ENCODE assay signal across 9 cellular contexts in the genomic region with DNA sequence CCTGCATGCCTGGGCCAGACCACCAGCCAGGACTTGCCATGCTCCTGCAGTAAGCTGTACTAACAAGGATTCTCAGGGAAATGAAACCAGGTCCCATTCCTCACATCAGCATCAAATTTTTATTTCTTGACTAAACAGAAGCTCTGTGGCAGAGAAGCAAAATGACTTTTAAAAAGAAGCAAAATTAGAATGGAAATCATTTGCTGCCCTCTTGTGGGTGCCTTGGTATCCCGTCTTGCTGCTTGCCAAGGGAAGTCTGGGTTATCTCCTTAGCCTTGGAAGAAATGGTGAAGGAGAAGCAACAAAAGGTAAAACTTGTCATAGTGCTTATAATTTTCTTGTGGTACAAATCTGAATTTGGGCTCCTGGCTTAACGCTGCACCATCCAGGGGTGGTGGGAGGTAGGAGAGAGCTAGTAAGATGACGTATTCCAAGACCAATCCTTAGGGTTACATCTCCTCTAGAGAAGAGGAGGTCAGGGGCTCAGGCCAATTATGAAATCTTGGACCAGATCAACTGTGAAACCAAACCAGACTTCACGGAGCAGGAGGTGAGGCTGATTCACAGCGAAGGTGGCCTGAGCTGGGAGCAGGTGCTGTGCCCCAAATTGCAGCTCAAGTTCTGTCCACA.
DNase-seq lines count a peak whose midpoint lies in the region; ATAC-seq, FAIRE-seq and TF ChIP-seq lines count a peak whose summit lies in the region.
"Had no signal": no experiment of that assay in that cellular context is flagged by ENCODE, and none has a peak within 500 bp of the region (broad histone marks: within the 10 kb centered on the region; RNA-seq: fewer than 3 reads in every experiment).

No MANE protein-coding gene starts in this region.

- no peak overlapping the region for H3K4me2 ChIP-seq in keratinocyte (ENCODE audit: control insufficient read depth, extremely low read depth, insufficient read depth, low read depth, low read length)
- H3K4me2 ChIP-seq: BLaER1 had no signal

- H2AFZ ChIP-seq in keratinocyte (ENCODE audit: control insufficient read depth, low read length), result no peak overlapping the region

- H4K20me1 ChIP-seq in keratinocyte (ENCODE audit: control insufficient read depth, extremely low read depth, insufficient read depth, low read length), result no peaks in the 10 kb centered on the region
- H4K20me1 ChIP-seq: BLaER1 had no signal

- H3K9ac ChIP-seq in keratinocyte (ENCODE audit: control insufficient read depth, extremely low read depth, insufficient read depth, low read length), result no peak overlapping the region
- H3K9ac ChIP-seq: BLaER1 had no signal

- H3K4me3 ChIP-seq in keratinocyte (ENCODE audit: control insufficient read depth in 2 of 3, extremely low read depth in 1 of 3, insufficient read depth in 2 of 3, low read depth in 1 of 3, low read length in 3 of 3), result no peak overlapping the region
- H3K4me3 ChIP-seq: BLaER1 had no signal

- FAIRE-seq in HTR-8/SVneo (lab: Jason Lieb, UNC) (no peak), keratinocyte (lab: Jason Lieb, UNC) (no peak)

- no peak overlapping the region for H3K27ac ChIP-seq in keratinocyte (ENCODE audit: control insufficient read depth, insufficient read depth, low read length)
- H3K27ac ChIP-seq: BLaER1 had no signal

- H3K4me1 ChIP-seq in keratinocyte (ENCODE audit: control insufficient read depth, extremely low read depth, insufficient read depth, low read length), result no peaks in the 10 kb centered on the region
- H3K4me1 ChIP-seq: BLaER1 had no signal

- no peak for ATAC-seq in naive thymus-derived CD8-positive, alpha-beta T cell
- no peak for ATAC-seq in GM19467 (IDR thresholded peaks at IDR 0.05; ENCODE audit: unreplicated experiment)

- H3K27ac Mint-ChIP-seq in naive thymus-derived CD8-positive, alpha-beta T cell, result no peak overlapping the region

- H3K79me2 ChIP-seq in keratinocyte (ENCODE audit: control insufficient read depth, insufficient read depth, low read length), result no peaks in the 10 kb centered on the region

- no peaks in the 10 kb centered on the region for H3K9me1 ChIP-seq in keratinocyte (ENCODE audit: control insufficient read depth, extremely low read depth, insufficient read depth, low read length)

- no peaks in the 10 kb centered on the region for H3K9me3 Mint-ChIP-seq in naive thymus-derived CD8-positive, alpha-beta T cell

- no peaks in the 10 kb centered on the region for H3K36me3 ChIP-seq in keratinocyte (ENCODE audit: control insufficient read depth in 2 of 2, extremely low read depth in 1 of 2, insufficient read depth in 2 of 2, low read length in 2 of 2)
- H3K36me3 ChIP-seq: BLaER1 had no signal

- H3K27me3 ChIP-seq in keratinocyte (ENCODE audit: control insufficient read depth, extremely low read depth, insufficient read depth, low read length), result no peaks in the 10 kb centered on the region
- H3K27me3 ChIP-seq: BLaER1 had no signal

- TF ChIP-seq CTCF in keratinocyte (optimal IDR thresholded peaks at IDR 0.05 in 1 of 3, IDR thresholded peaks at IDR 0.05 in 1 of 3, conservative IDR thresholded peaks at IDR 0.05 in 1 of 3; ENCODE audit: extremely low read depth in 1 of 3, insufficient read depth in 2 of 3, low read length in 3 of 3), result peak; percentile 49 to 67 (median 64)

- H3K9me3 ChIP-seq in keratinocyte (ENCODE audit: control insufficient read depth, low read depth, low read length), result no peaks in the 10 kb centered on the region
- H3K9me3 ChIP-seq: BLaER1 had no signal

- peak; percentile 5 for DNase-seq in NCI-H1092 treated with DMSO at 0.1 percent for 48 hours (lab: John Stamatoyannopoulos, UW)
- no peak for DNase-seq in NCI-H1092 (lab: John Stamatoyannopoulos, UW)
- peak; percentile 23 for DNase-seq in HTR-8/SVneo (ENCODE audit: insufficient read length, low spot score)
- peak; percentile 6 for DNase-seq in SKM-1 treated with dmso at 0.1 percent for 144 hours (lab: John Stamatoyannopoulos, UW; ENCODE audit: unreplicated experiment)
- DNase-seq in keratinocyte (ENCODE audit: low read depth, low spot score), result no peak
- DNase-seq in activated CD8-positive, alpha-beta memory T cell treated with anti-CD3 and anti-CD28 coated beads, Interleukin-2, amount 50 U/mL, for 48 hours, result no peak
- DNase-seq in naive thymus-derived CD8-positive, alpha-beta T cell, result no peak

- H3K4me3 Mint-ChIP-seq in naive thymus-derived CD8-positive, alpha-beta T cell, result no peak overlapping the region

- peaks cover 5 to 16% (median 11%) of the 10 kb centered on the region in 5 donors for H3K27me3 Mint-ChIP-seq in naive thymus-derived CD8-positive, alpha-beta T cell

- dilution Hi-C loops in keratinocyte (cut with MboI; ENCODE audit: extremely low pct_ligation_motif_present, low sequenced_read_pairs), result no loop called here

- POLR2A ChIA-PET in naive thymus-derived CD8-positive, alpha-beta T cell (lab: Charles Lee), result no interaction called here

- H3K4me1 Mint-ChIP-seq in naive thymus-derived CD8-positive, alpha-beta T cell, result no peaks in the 10 kb centered on the region

- no peaks in the 10 kb centered on the region for H3K36me3 Mint-ChIP-seq in naive thymus-derived CD8-positive, alpha-beta T cell

Comparison
In these comparisons a context has a peak if more than half of its experiments do, and no peak if none do; other contexts are left out.
1. DNase-seq: peak in NCI-H1092 treated with DMSO at 0.1 percent for 48 hours (single experiment), HTR-8/SVneo (single experiment) and SKM-1 treated with dmso at 0.1 percent for 144 hours (single experiment); none in NCI-H1092 (single experiment), keratinocyte (single experiment), activated CD8-positive, alpha-beta memory T cell treated with anti-CD3 and anti-CD28 coated beads, Interleukin-2, amount 50 U/mL, for 48 hours (single experiment) and naive thymus-derived CD8-positive, alpha-beta T cell (0 of 10).